ENCODE assay signal across 29 cellular contexts in genomic region chr2:205409403-205409802, GRCh38.
DNase-seq lines count a peak whose midpoint lies in the region; FAIRE-seq and TF ChIP-seq lines count a peak whose summit lies in the region.
"Had no signal": no experiment of that assay in that cellular context is flagged by ENCODE, and none has a peak within 500 bp of the region (broad histone marks: within the 10 kb centered on the region; RNA-seq: fewer than 3 reads in every experiment).

No MANE protein-coding gene starts in this region.

- no peak for TF ChIP-seq CTCF in bronchial epithelial cell (IDR thresholded peaks at IDR 0.05; ENCODE audit: insufficient read depth, low read length, severe bottlenecking)
- TF ChIP-seq CTCF in mesothelial cell of epicardium (IDR thresholded peaks at IDR 0.05; ENCODE audit: unreplicated experiment) = no peak
- TF ChIP-seq CTCF in type B pancreatic cell (conservative IDR thresholded peaks at IDR 0.05) = no peak

- H2BK5ac ChIP-seq in neuronal stem cell (ENCODE audit: low read length) = no peak overlapping the region

- H3K9me3 ChIP-seq in neuronal stem cell (replicated peaks in 1 of 2; ENCODE audit: control insufficient read depth in 2 of 2, insufficient read depth in 1 of 2, low read depth in 1 of 2, low read length in 2 of 2) = no peaks in the 10 kb centered on the region
- H3K9me3 ChIP-seq: A549, ascending aorta, left lung, right atrium auricular region, SJSA1, suprapubic skin, upper lobe of right lung had no signal

- no peak overlapping the region for H3K4ac ChIP-seq in neuronal stem cell (ENCODE audit: low read length)

- no peak overlapping the region for H4K8ac ChIP-seq in neuronal stem cell (ENCODE audit: low read depth, low read length)

- H3K23ac ChIP-seq in neuronal stem cell (ENCODE audit: low read depth, low read length, poor library complexity) = no peak overlapping the region

- H2BK12ac ChIP-seq in neuronal stem cell (ENCODE audit: low read length) = no peak overlapping the region

- no peak overlapping the region for H3K27ac ChIP-seq in neuronal stem cell (replicated peaks; ENCODE audit: low read length)
- H3K27ac ChIP-seq: A549, ascending aorta, left lung, right atrium auricular region, SJSA1, suprapubic skin, upper lobe of right lung had no signal

- H2BK120ac ChIP-seq in neuronal stem cell (ENCODE audit: low read depth, low read length) = no peak overlapping the region

- no peaks in the 10 kb centered on the region for H3K27me3 Mint-ChIP-seq in mesothelial cell of epicardium (ENCODE audit: low read depth)
- H3K27me3 Mint-ChIP-seq in type B pancreatic cell = no peaks in the 10 kb centered on the region
- H3K27me3 Mint-ChIP-seq: activated CD4-positive, alpha-beta memory T cell treated with anti-CD3 and anti-CD28 coated beads for 36 hours; CD4-positive, alpha-beta T cell had no signal

- no peaks in the 10 kb centered on the region for H3K79me1 ChIP-seq in neuronal stem cell (ENCODE audit: low read depth, low read length)

- H3K14ac ChIP-seq in neuronal stem cell (ENCODE audit: low read length) = no peak overlapping the region

- no peak overlapping the region for H3K18ac ChIP-seq in neuronal stem cell (ENCODE audit: low read length)

- H3K4me3 ChIP-seq in bronchial epithelial cell (ENCODE audit: low read depth, low read length) (no peak overlapping the region), neuronal stem cell (ENCODE audit: low read length in 2 of 2) (no peak overlapping the region)
- H3K4me3 ChIP-seq: A549, ascending aorta, left lung, right atrium auricular region, SJSA1, suprapubic skin, upper lobe of right lung had no signal

- H3K27me3 ChIP-seq in bronchial epithelial cell (ENCODE audit: control insufficient read depth, insufficient read depth, low read length) = no peaks in the 10 kb centered on the region
- H3K27me3 ChIP-seq in neuronal stem cell (ENCODE audit: control insufficient read depth in 3 of 3, insufficient read depth in 3 of 3, low read depth in 1 of 3, low read length in 3 of 3) = no peaks in the 10 kb centered on the region
- H3K27me3 ChIP-seq: ascending aorta, left lung, right atrium auricular region, SJSA1, suprapubic skin, upper lobe of right lung had no signal

- H3K9ac ChIP-seq in neuronal stem cell (ENCODE audit: low read depth, low read length, poor library complexity) = no peak overlapping the region

- H3K4me3 Mint-ChIP-seq in mesothelial cell of epicardium (no peak overlapping the region), type B pancreatic cell (no peak overlapping the region)
- H3K4me3 Mint-ChIP-seq: activated CD4-positive, alpha-beta memory T cell treated with anti-CD3 and anti-CD28 coated beads for 36 hours; activated T-cell treated with anti-CD3 and anti-CD28 coated beads, Interleukin-2, amount 50 U/mL, for 72 hours; CD4-positive, alpha-beta T cell; neural crest cell; T-helper 1 cell treated with Interleukin-12 subunit alpha and Interleukin-12 subunit beta and Interleukin-4 antibody, amounts not matched to agents 30 μg/mL and 1 μg/mL, for 36 hours had no signal

- no peak overlapping the region for H2AK5ac ChIP-seq in neuronal stem cell (ENCODE audit: low read depth, low read length)

- DNase-seq in EH (ENCODE audit: low read depth) (peak; percentile 48), NCI-H446 (lab: John Stamatoyannopoulos, UW) (peak; percentile 36 to 78), bronchial epithelial cell (ENCODE audit: low read depth) (peak; percentile 13), mesothelial cell of epicardium (ENCODE audit: low spot score in 2 of 2, unreplicated experiment in 2 of 2) (no peak), type B pancreatic cell (ENCODE audit: extremely low spot score, unreplicated experiment) (no peak), neuronal stem cell (ENCODE audit: low spot score) (no peak), NCI-H1105 treated with DMSO at 0.1 percent for 48 hours (lab: John Stamatoyannopoulos, UW) (no peak), NCI-H2029 treated with DMSO at 0.1 percent for 48 hours (lab: John Stamatoyannopoulos, UW) (no peak)
- DNase-seq: activated CD4-positive, alpha-beta memory T cell treated with anti-CD3 and anti-CD28 coated beads for 36 hours; activated T-cell treated with anti-CD3 and anti-CD28 coated beads, Interleukin-2, amount 50 U/mL, for 72 hours; AML-193; CD4-positive, alpha-beta T cell; KG1; left lung; mesenchymal stem cell; NCI-H1417; NCI-H226; RPMI8226; stimulated activated CD4-positive, alpha-beta T cell treated with anti-CD3 and anti-CD28 coated beads, Interleukin-1b, Interleukin-23, amount 100 ng/mL, for 48 hours; stimulated activated naive CD4-positive, alpha-beta T cell treated with Interleukin-2 at 50 U/mL for 16 hours; upper lobe of right lung had no signal

- no peak overlapping the region for H2AFZ ChIP-seq in neuronal stem cell (ENCODE audit: low read length)

- no peak for FAIRE-seq in bronchial epithelial cell (lab: Jason Lieb, UNC)
- FAIRE-seq: A549, islet of Langerhans had no signal

- no peaks in the 10 kb centered on the region for H3K9me3 Mint-ChIP-seq in mesothelial cell of epicardium
- H3K9me3 Mint-ChIP-seq in type B pancreatic cell = no peaks in the 10 kb centered on the region
- H3K9me3 Mint-ChIP-seq: activated CD4-positive, alpha-beta memory T cell treated with anti-CD3 and anti-CD28 coated beads for 36 hours; activated T-cell treated with anti-CD3 and anti-CD28 coated beads, Interleukin-2, amount 50 U/mL, for 72 hours; CD4-positive, alpha-beta T cell; neural crest cell; T-helper 1 cell treated with Interleukin-12 subunit alpha and Interleukin-12 subunit beta and Interleukin-4 antibody, amounts not matched to agents 30 μg/mL and 1 μg/mL, for 36 hours had no signal

- H3K36me3 ChIP-seq in bronchial epithelial cell (ENCODE audit: control insufficient read depth, insufficient read depth, low read length) = no peaks in the 10 kb centered on the region
- H3K36me3 ChIP-seq in neuronal stem cell (replicated peaks in 1 of 2; ENCODE audit: control insufficient read depth in 2 of 2, insufficient read depth in 2 of 2, low read length in 2 of 2) = no peaks in the 10 kb centered on the region
- H3K36me3 ChIP-seq: ascending aorta, left lung, right atrium auricular region, SJSA1, suprapubic skin, upper lobe of right lung had no signal

- WGBS in neuronal stem cell (ENCODE audit: extremely low coverage in 2 of 2, insufficient read length in 2 of 2, insufficient replicate concordance in 1 of 2), 2 donors = no CpG with 5 or more reads among the region's 3 CpGs

- H3K36me3 Mint-ChIP-seq in mesothelial cell of epicardium (no peaks in the 10 kb centered on the region), type B pancreatic cell (no peaks in the 10 kb centered on the region)
- H3K36me3 Mint-ChIP-seq: activated CD4-positive, alpha-beta memory T cell treated with anti-CD3 and anti-CD28 coated beads for 36 hours had no signal

- peaks cover 20% of the 10 kb centered on the region for H3K4me1 Mint-ChIP-seq in mesothelial cell of epicardium
- peaks cover 15% of the 10 kb centered on the region for H3K4me1 Mint-ChIP-seq in type B pancreatic cell (ENCODE audit: unreplicated experiment)
- H3K4me1 Mint-ChIP-seq: neural crest cell had no signal

- H3K27ac Mint-ChIP-seq in mesothelial cell of epicardium = peak overlapping the region; percentile 19
- H3K27ac Mint-ChIP-seq in type B pancreatic cell = no peak overlapping the region
- H3K27ac Mint-ChIP-seq: activated CD4-positive, alpha-beta memory T cell treated with anti-CD3 and anti-CD28 coated beads for 36 hours; activated T-cell treated with anti-CD3 and anti-CD28 coated beads, Interleukin-2, amount 50 U/mL, for 72 hours; CD4-positive, alpha-beta T cell; T-helper 1 cell treated with Interleukin-12 subunit alpha and Interleukin-12 subunit beta and Interleukin-4 antibody, amounts not matched to agents 30 μg/mL and 1 μg/mL, for 36 hours had no signal

- no peak overlapping the region for H4K91ac ChIP-seq in neuronal stem cell (ENCODE audit: low read depth, low read length, poor library complexity)

- no peaks in the 10 kb centered on the region for H3K4me1 ChIP-seq in neuronal stem cell (ENCODE audit: control insufficient read depth in 2 of 2, insufficient read depth in 1 of 2, low read depth in 1 of 2, low read length in 2 of 2)
- H3K4me1 ChIP-seq: left lung had no signal

- H2BK15ac ChIP-seq in neuronal stem cell (ENCODE audit: low read length) = no peak overlapping the region

- no peak overlapping the region for H3K4me2 ChIP-seq in neuronal stem cell (ENCODE audit: insufficient read depth, low read length, poor library complexity, severe bottlenecking)
- H3K4me2 ChIP-seq: A549 had no signal

Comparison
In these comparisons a context has a peak if more than half of its experiments do, and no peak if none do; other contexts are left out.
1. DNase-seq: peak in EH (single experiment), NCI-H446 (2 of 2) and bronchial epithelial cell (single experiment); none in mesothelial cell of epicardium (0 of 2), type B pancreatic cell (single experiment), neuronal stem cell (single experiment), NCI-H1105 treated with DMSO at 0.1 percent for 48 hours (single experiment) and NCI-H2029 treated with DMSO at 0.1 percent for 48 hours (single experiment).